Comparison of ENCODE assay signal across 16 cellular contexts in genomic region chr10:6980353-6980752, GRCh38.
"Had no signal": no experiment of that assay in that cellular context is flagged by ENCODE, and none has a peak within 500 bp of the region (broad histone marks: within the 10 kb centered on the region; RNA-seq: fewer than 3 reads in every experiment).

No MANE protein-coding gene starts in this region.

- H3K27ac Mint-ChIP-seq: activated CD4-positive, alpha-beta T cell treated with anti-CD3 and anti-CD28 coated beads, Interleukin-2, amount 10 ng/mL, durations not matched to agents 7 days and 5 days; activated naive CD8-positive, alpha-beta T cell treated with anti-CD3 and anti-CD28 coated beads, Interleukin-2, amount 10 ng/mL, durations not matched to agents 7 days and 5 days; activated T-helper 1 cell treated with anti-CD3 and anti-CD28 coated beads, Interleukin-12 subunit alpha, Interleukin-12 subunit beta, Interleukin-2, Interleukin-4 antibody, amounts not matched to agents 30 ng/mL and 10 ng/mL and 1 ng/mL, durations not matched to agents 14 hours and 24 hours and 36 hours; effector memory CD8-positive, alpha-beta T cell; stimulated activated memory B cell treated with anti-CD40 and anti-IgM and Interleukin-4, amounts not matched to agents 10 μg/mL and 1 μg/mL and 100 μg/mL, for 72 hours had no signal

- H3K27me3 ChIP-seq: brain microvascular endothelial cell, tibial artery had no signal

- FAIRE-seq: urothelium cell line had no signal

- H3K27ac ChIP-seq: brain microvascular endothelial cell, tibial artery had no signal

- H3K4me1 Mint-ChIP-seq: activated CD4-positive, alpha-beta T cell treated with anti-CD3 and anti-CD28 coated beads, Interleukin-2, amount 10 ng/mL, durations not matched to agents 7 days and 5 days had no signal

- H3K9me3 Mint-ChIP-seq: activated CD4-positive, alpha-beta T cell treated with anti-CD3 and anti-CD28 coated beads, Interleukin-2, amount 10 ng/mL, durations not matched to agents 7 days and 5 days; activated T-helper 1 cell treated with anti-CD3 and anti-CD28 coated beads, Interleukin-12 subunit alpha, Interleukin-12 subunit beta, Interleukin-2, Interleukin-4 antibody, amounts not matched to agents 30 ng/mL and 10 ng/mL and 1 ng/mL, durations not matched to agents 14 hours and 24 hours and 36 hours; effector memory CD8-positive, alpha-beta T cell; natural killer cell treated with Interleukin-12 subunit alpha and Interleukin-12 subunit beta and Interleukin-15 and Interleukin-18, amount 100 ng/mL, for 72 hours had no signal

- H3K4me3 Mint-ChIP-seq: activated CD4-positive, alpha-beta T cell treated with anti-CD3 and anti-CD28 coated beads, Interleukin-2, amount 10 ng/mL, durations not matched to agents 7 days and 5 days; activated naive CD8-positive, alpha-beta T cell treated with anti-CD3 and anti-CD28 coated beads, Interleukin-2, amount 10 ng/mL, durations not matched to agents 7 days and 5 days; activated T-helper 1 cell treated with anti-CD3 and anti-CD28 coated beads, Interleukin-12 subunit alpha, Interleukin-12 subunit beta, Interleukin-2, Interleukin-4 antibody, amounts not matched to agents 30 ng/mL and 10 ng/mL and 1 ng/mL, durations not matched to agents 14 hours and 24 hours and 36 hours; effector memory CD8-positive, alpha-beta T cell; natural killer cell treated with Interleukin-12 subunit alpha and Interleukin-12 subunit beta and Interleukin-15 and Interleukin-18, amount 100 ng/mL, for 72 hours; stimulated activated memory B cell treated with anti-CD40 and anti-IgM and Interleukin-4, amounts not matched to agents 10 μg/mL and 1 μg/mL and 100 μg/mL, for 72 hours had no signal

- DNase-seq: activated CD4-positive, alpha-beta T cell treated with anti-CD3 and anti-CD28 coated beads, Interleukin-2, amount 10 ng/mL, durations not matched to agents 7 days and 5 days; activated CD8-positive, alpha-beta memory T cell treated with anti-CD3 and anti-CD28 coated beads for 24 hours; activated naive CD4-positive, alpha-beta T cell; activated naive CD8-positive, alpha-beta T cell treated with anti-CD3 and anti-CD28 coated beads, Interleukin-2, amount 10 ng/mL, durations not matched to agents 7 days and 5 days; brain microvascular endothelial cell; dermis blood vessel endothelial cell; effector memory CD8-positive, alpha-beta T cell; foreskin melanocyte; mesendoderm; occipital lobe; stimulated activated CD4-positive, alpha-beta T cell treated with anti-CD3 and anti-CD28 coated beads, Interleukin-2, amount 100 ng/mL, for 48 hours; tibial artery had no signal

- H3K4me1 ChIP-seq: tibial artery had no signal

- H3K36me3 Mint-ChIP-seq: natural killer cell treated with Interleukin-12 subunit alpha and Interleukin-12 subunit beta and Interleukin-15 and Interleukin-18, amount 100 ng/mL, for 72 hours; stimulated activated memory B cell treated with anti-CD40 and anti-IgM and Interleukin-4, amounts not matched to agents 10 μg/mL and 1 μg/mL and 100 μg/mL, for 72 hours had no signal

- H3K9me3 ChIP-seq: tibial artery had no signal

- ATAC-seq: effector memory CD8-positive, alpha-beta T cell; natural killer cell treated with Interleukin-12 subunit alpha and Interleukin-12 subunit beta and Interleukin-15 and Interleukin-18, amount 100 ng/mL, for 72 hours; stimulated activated memory B cell treated with anti-CD40 and anti-IgM and Interleukin-4, amounts not matched to agents 10 μg/mL and 1 μg/mL and 100 μg/mL, for 72 hours had no signal

- H3K27me3 Mint-ChIP-seq: effector memory CD8-positive, alpha-beta T cell; natural killer cell treated with Interleukin-12 subunit alpha and Interleukin-12 subunit beta and Interleukin-15 and Interleukin-18, amount 100 ng/mL, for 72 hours; stimulated activated memory B cell treated with anti-CD40 and anti-IgM and Interleukin-4, amounts not matched to agents 10 μg/mL and 1 μg/mL and 100 μg/mL, for 72 hours had no signal

- H3K4me3 ChIP-seq: tibial artery had no signal

- H3K36me3 ChIP-seq: brain microvascular endothelial cell, tibial artery had no signal
